ENCODE assay signal across 15 cellular contexts in genomic region chr20:21511485-21511849, GRCh38. TPM values are rescaled to one million over a fixed set of nuclear protein-coding genes. Genes with fewer than 3 reads are reported as not detected.
DNase-seq lines count a peak whose midpoint lies in the region; TF ChIP-seq lines count a peak whose summit lies in the region.
"Had no signal": no experiment of that assay in that cellular context is flagged by ENCODE, and none has a peak within 500 bp of the region (broad histone marks: within the 10 kb centered on the region; RNA-seq: fewer than 3 reads in every experiment).

No MANE protein-coding gene starts in this region.

- H3K56ac ChIP-seq in H9 (ENCODE audit: insufficient read length, low read depth, low read length): no peak overlapping the region

- H3K23ac ChIP-seq in H9 (ENCODE audit: insufficient read length, low read depth, low read length): no peak overlapping the region

- H4K8ac ChIP-seq in H9 (replicated peaks; ENCODE audit: insufficient read length, low read depth, low read length): no peak overlapping the region

- peaks cover 3% of the 10 kb centered on the region; the same call in 1 of the 2 replicates for H3K4me1 ChIP-seq in H9 (ENCODE audit: insufficient read depth, low read length)
- peaks cover 15% of the 10 kb centered on the region for H3K4me1 ChIP-seq in mammary epithelial cell (ENCODE audit: insufficient read depth, low read length)
- H3K4me1 ChIP-seq: SJCRH30 had no signal

- H3K27me3 ChIP-seq in H9 (ENCODE audit: insufficient read depth, low read length) (peaks cover 79% of the 10 kb centered on the region), WERI-Rb-1 (ENCODE audit: insufficient read depth, low read depth, severe bottlenecking) (peaks cover 83% of the 10 kb centered on the region), mammary epithelial cell (ENCODE audit: insufficient read depth, low read length) (peaks cover 77% of the 10 kb centered on the region)
- H3K27me3 ChIP-seq: SJCRH30 had no signal

- no TSS peak for BruUV-seq in mammary epithelial cell (replicated peaks; lab: Mats Ljungman, UMichigan)

- no peaks in the 10 kb centered on the region for H4K20me1 ChIP-seq in H9 (ENCODE audit: control insufficient read depth, insufficient read depth, insufficient read length)
- no peaks in the 10 kb centered on the region for H4K20me1 ChIP-seq in mammary epithelial cell (ENCODE audit: insufficient read depth, low read length)

- no peak overlapping the region for H3K27ac Mint-ChIP-seq in H9
- no peak overlapping the region for H3K27ac Mint-ChIP-seq in chondrocyte (ENCODE audit: unreplicated experiment)
- no peak overlapping the region for H3K27ac Mint-ChIP-seq in neural crest cell (ENCODE audit: unreplicated experiment)
- H3K27ac Mint-ChIP-seq: activated T-helper 2 cell treated with anti-CD3 and anti-CD28 coated beads, Interferon-gamma antibody, Interleukin-2, Interleukin-4, amounts not matched to agents 10 μg/mL and 5 μg/mL and 100 μg/mL, durations not matched to agents 14 hours and 24 hours and 36 hours had no signal

- peak overlapping the region in 1 of 2 experiments; percentile 65; a peak in 1 of 5 replicates for H3K4me3 Mint-ChIP-seq in H9
- peak overlapping the region; percentile 46 for H3K4me3 Mint-ChIP-seq in chondrocyte (ENCODE audit: unreplicated experiment)
- H3K4me3 Mint-ChIP-seq in neural crest cell: peak overlapping the region; percentile 62

- no peak overlapping the region for H4K5ac ChIP-seq in H9 (ENCODE audit: insufficient read length, low read depth, low read length)

- no peak overlapping the region for H2BK20ac ChIP-seq in H9 (ENCODE audit: low read depth, low read length, poor library complexity, severe bottlenecking)

- H3K79me1 ChIP-seq in H9 (ENCODE audit: insufficient read depth, low read depth, low read length, poor library complexity, severe bottlenecking): no peaks in the 10 kb centered on the region

- H3K4me2 ChIP-seq in H9 (ENCODE audit: insufficient read depth, insufficient read length, low read length): no peak overlapping the region
- H3K4me2 ChIP-seq in mammary epithelial cell (ENCODE audit: insufficient read depth, low read depth, low read length): no peak overlapping the region

- no peak overlapping the region for H2BK5ac ChIP-seq in H9 (ENCODE audit: insufficient read length, low read length)

- H3K36me3 Mint-ChIP-seq in H9 (ENCODE audit: insufficient read depth in 1 of 3, low read depth in 3 of 3) (no peaks in the 10 kb centered on the region; a peak in 1 of 7 replicates), chondrocyte (ENCODE audit: low read depth) (peaks cover 2% of the 10 kb centered on the region), neural crest cell (ENCODE audit: low read depth) (no peaks in the 10 kb centered on the region)

- H4K91ac ChIP-seq in H9 (ENCODE audit: insufficient read length, low read depth, low read length): no peak overlapping the region

- no peak overlapping the region for H3K9ac ChIP-seq in H9 (ENCODE audit: extremely low read depth, insufficient read length, low read length)
- H3K9ac ChIP-seq in mammary epithelial cell (ENCODE audit: insufficient read depth, low read length): no peak overlapping the region

- H3K4me1 Mint-ChIP-seq in H9 (peaks cover 24 to 53% of the 10 kb centered on the region in 2 experiments), chondrocyte (ENCODE audit: low read depth) (peaks cover 42% of the 10 kb centered on the region), neural crest cell (peaks cover 35% of the 10 kb centered on the region)

- peaks cover 98% of the 10 kb centered on the region for H3K27me3 Mint-ChIP-seq in H9 (ENCODE audit: low read depth)
- peaks cover 73% of the 10 kb centered on the region for H3K27me3 Mint-ChIP-seq in chondrocyte (ENCODE audit: low read depth)
- peaks cover 96% of the 10 kb centered on the region for H3K27me3 Mint-ChIP-seq in neural crest cell (ENCODE audit: low read depth)

- H3K36me3 ChIP-seq in WERI-Rb-1: no peaks in the 10 kb centered on the region
- H3K36me3 ChIP-seq in mammary epithelial cell (ENCODE audit: insufficient read depth, low read length): no peaks in the 10 kb centered on the region
- H3K36me3 ChIP-seq: heart left ventricle, SJCRH30 had no signal

- no peak overlapping the region for H3K14ac ChIP-seq in H9 (ENCODE audit: insufficient read depth, low read length)

- no peak overlapping the region for H2AFZ ChIP-seq in H9 (ENCODE audit: low read length)
- no peak overlapping the region for H2AFZ ChIP-seq in mammary epithelial cell (ENCODE audit: low read depth, low read length)

- no peak overlapping the region for H3T11ph ChIP-seq in H9 (ENCODE audit: low read length)

- WGBS in H9 (ENCODE audit: extremely low coverage, insufficient read length, low lambda C conversion rate): no CpG with 5 or more reads among the region's 18 CpGs
- WGBS in mammary epithelial cell (ENCODE audit: low coverage, missing lambda C conversion rate): 43% methylated on average over 14 of the region's 18 CpGs

- H2BK15ac ChIP-seq in H9 (ENCODE audit: low read depth, low read length): no peak overlapping the region

- intact Hi-C loops in mammary epithelial cell (cut with micrococcal nuclease): no loop called here

- no peak overlapping the region for H2AK5ac ChIP-seq in H9 (ENCODE audit: insufficient read length, low read length)

- in situ Hi-C loops in mammary epithelial cell (cut with MboI; ENCODE audit: low sequenced_read_pairs in 2 of 2): no loop called here

- H3K79me2 ChIP-seq in H9 (ENCODE audit: insufficient read depth, low read length) (no peaks in the 10 kb centered on the region), mammary epithelial cell (ENCODE audit: insufficient read depth, low read length) (no peaks in the 10 kb centered on the region)

- no peak for TF ChIP-seq CTCF in H9 (conservative IDR thresholded peaks at IDR 0.05)
- no peak for TF ChIP-seq CTCF in chondrocyte (IDR thresholded peaks at IDR 0.05)
- no peak for TF ChIP-seq CTCF in neural crest cell (conservative IDR thresholded peaks at IDR 0.05)
- no peak for TF ChIP-seq CTCF in WERI-Rb-1 (IDR thresholded peaks at IDR 0.05; ENCODE audit: low read depth, low read length)
- no peak for TF ChIP-seq CTCF in mammary epithelial cell (conservative IDR thresholded peaks at IDR 0.05 in 1 of 2, IDR thresholded peaks at IDR 0.05 in 1 of 2; ENCODE audit: extremely low read depth in 1 of 2, insufficient read depth in 1 of 2, low read depth in 1 of 2, low read length in 2 of 2)

- CTCF ChIA-PET in mammary epithelial cell (lab: Charles Lee; ENCODE audit: low non-redundant PET): no interaction called here

- peak; percentile 40 for DNase-seq in D341Med (ENCODE audit: low spot score)
- DNase-seq in H9: peak; percentile 33
- DNase-seq in chondrocyte (ENCODE audit: low spot score): no peak
- DNase-seq in neural crest cell (ENCODE audit: low read depth, low spot score): no peak
- DNase-seq in WERI-Rb-1: no peak
- DNase-seq in putamen (ENCODE audit: low spot score): no peak
- DNase-seq in mammary epithelial cell: no peak
- no peak for DNase-seq in glomerular visceral epithelial cell (ENCODE audit: extremely low spot score)
- DNase-seq: GF-D8, SJCRH30 had no signal

- H2BK12ac ChIP-seq in H9 (ENCODE audit: insufficient read length, low read depth, low read length): no peak overlapping the region

- H3K18ac ChIP-seq in H9 (ENCODE audit: insufficient read length, low read depth, low read length): no peak overlapping the region

- peaks cover 0 to 5% of the 10 kb centered on the region in 2 experiments; a peak in 3 of 5 replicates for H3K9me3 Mint-ChIP-seq in H9
- H3K9me3 Mint-ChIP-seq in chondrocyte (ENCODE audit: low read depth): no peaks in the 10 kb centered on the region
- H3K9me3 Mint-ChIP-seq in neural crest cell: no peaks in the 10 kb centered on the region
- H3K9me3 Mint-ChIP-seq: activated T-helper 2 cell treated with anti-CD3 and anti-CD28 coated beads, Interferon-gamma antibody, Interleukin-2, Interleukin-4, amounts not matched to agents 10 μg/mL and 5 μg/mL and 100 μg/mL, durations not matched to agents 14 hours and 24 hours and 36 hours had no signal

- no peak overlapping the region for H3K4me3 ChIP-seq in WERI-Rb-1 (ENCODE audit: low read depth, low read length)
- H3K4me3 ChIP-seq in mammary epithelial cell (replicated peaks in 1 of 3; ENCODE audit: insufficient read depth in 1 of 3, low read depth in 2 of 3, low read length in 3 of 3): no peak overlapping the region
- H3K4me3 ChIP-seq: SJCRH30 had no signal

- no peak overlapping the region for H3K27ac ChIP-seq in H9 (ENCODE audit: insufficient read length, low read depth, low read length)
- no peak overlapping the region for H3K27ac ChIP-seq in WERI-Rb-1
- no peak overlapping the region for H3K27ac ChIP-seq in mammary epithelial cell (ENCODE audit: insufficient read depth, low read depth, low read length)
- H3K27ac ChIP-seq: heart left ventricle, SJCRH30 had no signal

- dilution Hi-C loops in mammary epithelial cell (cut with HindIII; ENCODE audit: low sequenced_read_pairs): no loop called here

- H3K9me3 ChIP-seq in H9 (ENCODE audit: control insufficient read depth, low read depth, low read length) (no peaks in the 10 kb centered on the region), WERI-Rb-1 (ENCODE audit: severe bottlenecking) (peaks cover 34% of the 10 kb centered on the region), mammary epithelial cell (replicated peaks; ENCODE audit: insufficient read depth, low read length) (no peaks in the 10 kb centered on the region)
- H3K9me3 ChIP-seq: heart left ventricle, SJCRH30 had no signal

- peaks cover 19% of the 10 kb centered on the region for H3K23me2 ChIP-seq in H9 (ENCODE audit: insufficient read length, low read depth, low read length, poor library complexity, severe bottlenecking)

- no peak overlapping the region for H2BK120ac ChIP-seq in H9 (ENCODE audit: low read depth, low read length, poor library complexity, severe bottlenecking)

- no peak overlapping the region for H3K4ac ChIP-seq in H9 (ENCODE audit: low read depth, low read length)

RNA-seq across cellular contexts. Expression of gene NKX2-2, which starts 2.4 kb away (rescaled TPM):
- 0.11 TPM in 1 of 2 replicates, not detected in the other for total RNA-seq in H9 (2021)
- total RNA-seq in chondrocyte: not detected in 3 replicates
- total RNA-seq in neural crest cell: not detected in 2 replicates
- not detected for total RNA-seq in mammary epithelial cell
- polyA plus RNA-seq in mammary epithelial cell: not detected
- not detected for polyA minus RNA-seq in mammary epithelial cell
- total RNA-seq: activated T-helper 2 cell treated with anti-CD3 and anti-CD28 coated beads, Interferon-gamma antibody, Interleukin-2, Interleukin-4, amounts not matched to agents 10 μg/mL and 5 μg/mL and 100 μg/mL, durations not matched to agents 14 hours and 24 hours and 36 hours; HT-29; myocyte; SJCRH30; subcutaneous adipose tissue had no signal
- polyA plus RNA-seq: heart left ventricle had no signal

Comparison
In these comparisons a context has a peak if more than half of its experiments do, and no peak if none do; other contexts are left out.
1. DNase-seq: peak in D341Med (single experiment) and H9 (single experiment); none in chondrocyte (single experiment), neural crest cell (single experiment), WERI-Rb-1 (single experiment), putamen (single experiment), mammary epithelial cell (single experiment) and glomerular visceral epithelial cell (single experiment).